Comparison of ENCODE assay signal across 8 cellular contexts in genomic region chr17:47789611-47790520, GRCh38.
DNase-seq lines count a peak whose midpoint lies in the region; ATAC-seq and TF ChIP-seq lines count a peak whose summit lies in the region.

No MANE protein-coding gene starts in this region.

- no peaks in the 10 kb centered on the region for H3K36me3 ChIP-seq in HUES6 (ENCODE audit: control insufficient read depth, insufficient read depth, low read length)
- no peaks in the 10 kb centered on the region for H3K36me3 ChIP-seq in iPS-18a (ENCODE audit: control insufficient read depth, low read depth, low read length)

- H3K4me3 ChIP-seq in HUES6 (ENCODE audit: low read depth, low read length): peak overlapping the region; percentile 93
- peak overlapping the region; percentile 68 for H3K4me3 ChIP-seq in iPS-18a (ENCODE audit: low read length)
- H3K4me3 ChIP-seq in skin epidermis: peak overlapping the region in 5 of 7 experiments; percentile 4 to 29 (median 19)

- H3K9me3 ChIP-seq in HUES6 (ENCODE audit: control insufficient read depth, insufficient read depth, low read depth, low read length): no peaks in the 10 kb centered on the region
- no peaks in the 10 kb centered on the region for H3K9me3 ChIP-seq in iPS-18a (ENCODE audit: control insufficient read depth, low read depth, low read length)

- TF ChIP-seq CTCF in C4-2B (conservative IDR thresholded peaks at IDR 0.05): peak; percentile 81

- H3K27me3 ChIP-seq in HUES6 (ENCODE audit: control insufficient read depth, insufficient read depth, low read length) (peaks cover 80% of the 10 kb centered on the region), iPS-18a (ENCODE audit: control insufficient read depth, insufficient read depth, low read length) (peaks cover 75% of the 10 kb centered on the region)

- peak; percentile 17 to 54 for DNase-seq in SW 1271 (lab: John Stamatoyannopoulos, UW)
- peak; percentile 76 for DNase-seq in astrocyte of the hippocampus (ENCODE audit: low read depth, low spot score)

- H3K27ac ChIP-seq in C4-2B (no peak overlapping the region), HUES6 (ENCODE audit: low read depth, low read length) (no peak overlapping the region), iPS-18a (ENCODE audit: low read length) (no peak overlapping the region), skin epidermis (no peak overlapping the region)

- ATAC-seq in HG02588 (IDR thresholded peaks at IDR 0.05; ENCODE audit: unreplicated experiment): no peak
- ATAC-seq in HG02885 (IDR thresholded peaks at IDR 0.05; ENCODE audit: poor library complexity, unreplicated experiment): no peak

- H3K9ac ChIP-seq in HUES6 (ENCODE audit: low read length): peak overlapping the region; percentile 70
- peak overlapping the region; percentile 32 for H3K9ac ChIP-seq in iPS-18a (ENCODE audit: low read length)

- H3K4me1 ChIP-seq in HUES6 (ENCODE audit: control insufficient read depth, insufficient read depth, low read length): no peaks in the 10 kb centered on the region
- H3K4me1 ChIP-seq in iPS-18a (ENCODE audit: control insufficient read depth, low read depth, low read length): peaks cover 3% of the 10 kb centered on the region

Comparison
In these comparisons a context has a peak if more than half of its experiments do, and no peak if none do; other contexts are left out.
1. H3K4me3 ChIP-seq: peak in every context shown above with its lines; median percentile 93 in HUES6; 68 in iPS-18a; 19 in skin epidermis.